In genomic region chr2:3547915-3548314, GRCh38 we compare ENCODE assay signal across 22 cellular contexts. TPM values are rescaled to one million over a fixed set of nuclear protein-coding genes. Genes with fewer than 3 reads are reported as not detected.
"Had no signal": no experiment of that assay in that cellular context is flagged by ENCODE, and none has a peak within 500 bp of the region (broad histone marks: within the 10 kb centered on the region; RNA-seq: fewer than 3 reads in every experiment).

No MANE protein-coding gene starts in this region.

- H3K9me3 Mint-ChIP-seq: activated CD4-positive, alpha-beta memory T cell treated with anti-CD3 and anti-CD28 coated beads, Interleukin-2, amount 10 ng/mL, durations not matched to agents 7 days and 5 days; activated naive CD4-positive, alpha-beta T cell treated with anti-CD3 and anti-CD28 coated beads, Interleukin-2, amount 50 U/mL, for 72 hours; activated T-helper 17 cell treated with anti-CD3 and anti-CD28 coated beads, Interleukin-2, amount 50 U/mL, for 72 hours; endodermal cell; neural progenitor cell; stimulated activated naive CD8-positive, alpha-beta T cell treated with anti-CD3 and anti-CD28 coated beads, Interleukin-15, Interleukin-2, amounts not matched to agents 100 ng/mL and 50 ng/mL, for 24 hours; T-helper 2 cell treated with Interferon-gamma antibody and Interleukin-4, amounts not matched to agents 5 μg/mL and 100 μg/mL, for 36 hours had no signal

- H3K9me3 ChIP-seq: lower lobe of right lung, ovary, upper lobe of left lung had no signal

- DNase-seq: activated CD4-positive, alpha-beta memory T cell treated with anti-CD3 and anti-CD28 coated beads, Interleukin-2, amount 10 ng/mL, durations not matched to agents 7 days and 5 days; activated CD4-positive, alpha-beta T cell treated with anti-CD3 and anti-CD28 coated beads for 1 hour; activated CD8-positive, alpha-beta memory T cell treated with anti-CD3 and anti-CD28 coated beads, Interleukin-2, amount 50 U/mL, for 4 hours; brain microvascular endothelial cell; cerebellar nuclear complex; endodermal cell; erythroblast; glutamatergic neuron; left cardiac atrium; lower lobe of right lung; midbrain; ovary; stimulated activated CD4-positive, alpha-beta T cell treated with anti-CD3 and anti-CD28 coated beads, Interleukin-4, amount 100 ng/mL, for 1 hour; stimulated activated CD8-positive, alpha-beta memory T cell treated with anti-CD3 and anti-CD28 coated beads, Interleukin-4, amount 100 ng/mL, for 48 hours; SW 1271; upper lobe of left lung had no signal

- H3K27me3 ChIP-seq: brain microvascular endothelial cell, neural progenitor cell, ovary, upper lobe of left lung had no signal

- H3K4me3 Mint-ChIP-seq: activated CD4-positive, alpha-beta memory T cell treated with anti-CD3 and anti-CD28 coated beads, Interleukin-2, amount 10 ng/mL, durations not matched to agents 7 days and 5 days; activated T-helper 17 cell treated with anti-CD3 and anti-CD28 coated beads, Interleukin-2, amount 50 U/mL, for 72 hours; endodermal cell; neural progenitor cell; stimulated activated naive CD8-positive, alpha-beta T cell treated with anti-CD3 and anti-CD28 coated beads, Interleukin-15, Interleukin-2, amounts not matched to agents 100 ng/mL and 50 ng/mL, for 24 hours; T-helper 2 cell treated with Interferon-gamma antibody and Interleukin-4, amounts not matched to agents 5 μg/mL and 100 μg/mL, for 36 hours had no signal

- H3K27ac Mint-ChIP-seq: activated CD4-positive, alpha-beta memory T cell treated with anti-CD3 and anti-CD28 coated beads, Interleukin-2, amount 10 ng/mL, durations not matched to agents 7 days and 5 days; activated T-helper 17 cell treated with anti-CD3 and anti-CD28 coated beads, Interleukin-2, amount 50 U/mL, for 72 hours; endodermal cell; neural progenitor cell; stimulated activated naive CD8-positive, alpha-beta T cell treated with anti-CD3 and anti-CD28 coated beads, Interleukin-15, Interleukin-2, amounts not matched to agents 100 ng/mL and 50 ng/mL, for 24 hours; T-helper 2 cell treated with Interferon-gamma antibody and Interleukin-4, amounts not matched to agents 5 μg/mL and 100 μg/mL, for 36 hours had no signal

- H3K27me3 Mint-ChIP-seq: activated CD4-positive, alpha-beta memory T cell treated with anti-CD3 and anti-CD28 coated beads, Interleukin-2, amount 10 ng/mL, durations not matched to agents 7 days and 5 days; activated T-helper 17 cell treated with anti-CD3 and anti-CD28 coated beads, Interleukin-2, amount 50 U/mL, for 72 hours; stimulated activated naive CD8-positive, alpha-beta T cell treated with anti-CD3 and anti-CD28 coated beads, Interleukin-15, Interleukin-2, amounts not matched to agents 100 ng/mL and 50 ng/mL, for 24 hours had no signal

- H3K27ac ChIP-seq: brain microvascular endothelial cell, lower lobe of right lung, neural progenitor cell, ovary, upper lobe of left lung had no signal

- H3K4me3 ChIP-seq: lower lobe of right lung, neural progenitor cell, ovary, upper lobe of left lung had no signal

- H3K4me1 ChIP-seq: lower lobe of right lung, neural progenitor cell, upper lobe of left lung had no signal

- H3K4me2 ChIP-seq: neural progenitor cell had no signal

- H3K4me1 Mint-ChIP-seq: activated CD4-positive, alpha-beta memory T cell treated with anti-CD3 and anti-CD28 coated beads, Interleukin-2, amount 10 ng/mL, durations not matched to agents 7 days and 5 days; activated T-helper 17 cell treated with anti-CD3 and anti-CD28 coated beads, Interleukin-2, amount 50 U/mL, for 72 hours; endodermal cell; neural progenitor cell had no signal

- ATAC-seq: activated T-helper 17 cell treated with anti-CD3 and anti-CD28 coated beads, Interleukin-2, amount 50 U/mL, for 72 hours; left cardiac atrium; lower lobe of right lung had no signal

- H3K36me3 ChIP-seq: ovary had no signal

- H2AFZ ChIP-seq: neural progenitor cell had no signal

- H3K9ac ChIP-seq: neural progenitor cell had no signal

RNA-seq across cellular contexts. Expression of gene COLEC11, which starts 47.0 kb away (rescaled TPM):
- total RNA-seq: activated CD4-positive, alpha-beta memory T cell treated with anti-CD3 and anti-CD28 coated beads, Interleukin-2, amount 10 ng/mL, durations not matched to agents 7 days and 5 days; activated naive CD4-positive, alpha-beta T cell treated with anti-CD3 and anti-CD28 coated beads, Interleukin-2, amount 50 U/mL, for 72 hours; renal cortical epithelial cell had no signal
